In the genomic region with DNA sequence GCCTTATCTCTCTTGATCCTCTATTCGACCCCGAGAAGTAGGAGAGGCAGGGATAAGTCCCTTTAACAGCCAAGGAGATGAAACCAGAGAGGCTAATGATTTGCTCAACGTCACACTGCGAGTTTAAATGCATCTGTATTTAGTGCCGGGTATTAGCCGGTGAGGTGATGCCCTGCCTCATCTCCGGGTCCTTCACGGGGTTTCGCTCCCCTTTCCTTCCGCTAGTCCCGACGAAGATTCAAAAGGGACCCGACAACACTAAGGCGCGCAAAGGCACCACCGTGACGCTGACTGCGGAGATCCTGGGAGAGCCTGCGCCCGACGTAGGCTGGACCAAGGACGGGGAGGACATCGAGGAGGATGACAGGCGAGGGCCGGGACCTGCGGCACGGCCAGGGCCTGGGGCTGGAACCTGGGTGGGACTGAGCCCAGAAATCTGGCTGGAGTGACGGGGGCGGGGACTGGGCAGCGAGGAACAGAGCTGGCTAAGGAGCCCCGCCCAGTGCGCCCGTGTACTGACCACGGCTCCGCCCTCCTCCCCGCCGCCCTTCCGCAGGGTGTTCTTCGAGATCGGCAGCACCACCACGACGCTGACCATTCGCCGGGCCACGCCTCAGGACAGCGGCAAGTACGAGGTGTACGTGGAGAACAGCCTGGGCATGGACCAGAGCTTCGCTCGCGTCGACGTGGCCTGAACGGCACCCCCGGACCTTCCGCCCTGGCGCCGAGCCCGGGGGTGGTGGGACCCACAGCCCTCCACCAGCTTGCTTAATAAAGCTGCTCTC, we compare ENCODE assay signal across 8 cellular contexts. TPM values are rescaled to one million over a fixed set of nuclear protein-coding genes. Genes with fewer than 3 reads are reported as not detected.
DNase-seq lines count a peak whose midpoint lies in the region; ATAC-seq and TF ChIP-seq lines count a peak whose summit lies in the region.

No MANE protein-coding gene starts in this region.

- peak overlapping the region; percentile 87 to 93 for H3K27ac ChIP-seq in breast epithelium

- H3K36me3 ChIP-seq in breast epithelium: no peaks in the 10 kb centered on the region
- H3K36me3 ChIP-seq in skeletal muscle satellite cell (ENCODE audit: insufficient read depth, low read length): no peaks in the 10 kb centered on the region

- peak; percentile 37 for TF ChIP-seq POLR2A in breast epithelium (IDR thresholded peaks at IDR 0.05)

- no peak for TF ChIP-seq CTCF in breast epithelium (IDR thresholded peaks at IDR 0.05)

- H3K4me3 ChIP-seq in breast epithelium: peak overlapping the region; percentile 58 to 73 (median 64)
- peak overlapping the region; percentile 82 for H3K4me3 ChIP-seq in skeletal muscle satellite cell (ENCODE audit: low read length)

- H3K9ac ChIP-seq in skeletal muscle satellite cell (ENCODE audit: low read depth, low read length): peak overlapping the region; percentile 96

- H3K4me1 ChIP-seq in breast epithelium (peaks cover 0 to 6% of the 10 kb centered on the region in 2 donors), skeletal muscle satellite cell (ENCODE audit: control insufficient read depth, insufficient read depth, low read length) (peaks cover 26% of the 10 kb centered on the region)

- peak; percentile 38 for DNase-seq in activated naive CD4-positive, alpha-beta T cell treated with Interleukin-2 at 50 U/mL for 16 hours
- no peak for DNase-seq in activated naive CD4-positive, alpha-beta T cell (lab: John Stamatoyannopoulos, UW)
- DNase-seq in RPMI8226: peak; percentile 38
- peak; percentile 80 for DNase-seq in breast epithelium (ENCODE audit: low spot score in 2 of 2)
- peak; percentile 74 for DNase-seq in iPS-NIHi11 (ENCODE audit: low spot score)
- no peak for DNase-seq in GDM1 (lab: John Stamatoyannopoulos, UW)

- peak; percentile 38 for ATAC-seq in HG03095 (IDR thresholded peaks at IDR 0.05; ENCODE audit: unreplicated experiment)

- H3K4me2 ChIP-seq in skeletal muscle satellite cell (ENCODE audit: low read length): peak overlapping the region; percentile 91

- intact Hi-C loops in breast epithelium (cut with DNase I; ENCODE audit: low total_unique reads): no loop called here

- H3K27me3 ChIP-seq in breast epithelium (no peaks in the 10 kb centered on the region), skeletal muscle satellite cell (ENCODE audit: control insufficient read depth, insufficient read depth, low read length) (peaks cover 15% of the 10 kb centered on the region)

- H3K9me3 ChIP-seq in breast epithelium (no peaks in the 10 kb centered on the region), skeletal muscle satellite cell (replicated peaks; ENCODE audit: low read length) (no peaks in the 10 kb centered on the region)

RNA-seq across cellular contexts. Expression of a gene that starts 1.0 kb away (rescaled TPM):
- 10 to 100 TPM; 15.7 to 33.4 (median 29.7) TPM for total RNA-seq in breast epithelium
- 51.2 and 71.9 TPM in 2 replicates for total RNA-seq in skeletal muscle satellite cell (2012; rRNA removed)

RNA-seq across cellular contexts. Expression of a gene that starts 16.6 kb away (rescaled TPM):
- under 1 TPM in 1 of 3 donors, not detected in 2; 0.44 TPM for total RNA-seq in breast epithelium
- total RNA-seq in skeletal muscle satellite cell (2012; rRNA removed): not detected in 2 replicates

RNA-seq across cellular contexts. Expression of a gene that starts 45.9 kb away (rescaled TPM):
- 10 to 100 TPM; 46.5 to 58.9 (median 49.0) TPM for total RNA-seq in breast epithelium
- 130 and 146 TPM in 2 replicates for total RNA-seq in skeletal muscle satellite cell (2012; rRNA removed)

RNA-seq across cellular contexts. Expression of a gene that starts 46.1 kb away (rescaled TPM):
- total RNA-seq in breast epithelium: 1 to 10 TPM; 1.6 to 1.9 (median 1.8) TPM
- 0.51 and 1.3 TPM in 2 replicates for total RNA-seq in skeletal muscle satellite cell (2012; rRNA removed)

Comparison
In these comparisons a context has a peak if more than half of its experiments do, and no peak if none do; other contexts are left out.
1. DNase-seq: peak in activated naive CD4-positive, alpha-beta T cell treated with Interleukin-2 at 50 U/mL for 16 hours (single experiment), RPMI8226 (single experiment), breast epithelium (2 of 2) and iPS-NIHi11 (single experiment); none in activated naive CD4-positive, alpha-beta T cell (0 of 4) and GDM1 (single experiment).